21 cellular contexts compared by ENCODE assay signal in genomic region chr11:12754582-12755250, GRCh38.
DNase-seq lines count a peak whose midpoint lies in the region; ATAC-seq, FAIRE-seq and TF ChIP-seq lines count a peak whose summit lies in the region.
"Had no signal": no experiment of that assay in that cellular context is flagged by ENCODE, and none has a peak within 500 bp of the region (broad histone marks: within the 10 kb centered on the region; RNA-seq: fewer than 3 reads in every experiment).

No MANE protein-coding gene starts in this region.

- H3K4me3 Mint-ChIP-seq in astrocyte (ENCODE audit: unreplicated experiment) = no peak overlapping the region
- H3K4me3 Mint-ChIP-seq in nephron progenitor cell = no peak overlapping the region
- H3K4me3 Mint-ChIP-seq: naive thymus-derived CD4-positive, alpha-beta T cell; stimulated activated naive CD8-positive, alpha-beta T cell treated with anti-CD3 and anti-CD28 coated beads, Interleukin-15, amount 100 ng/mL, for 72 hours had no signal

- H3K27me3 ChIP-seq in astrocyte (ENCODE audit: insufficient read depth, low read length) (no peaks in the 10 kb centered on the region), esophagus squamous epithelium (no peaks in the 10 kb centered on the region)
- H3K27me3 ChIP-seq: heart right ventricle, pancreas, upper lobe of right lung had no signal

- peak overlapping the region; percentile 12 for H3K9ac ChIP-seq in astrocyte (ENCODE audit: low read length)

- H3K36me3 Mint-ChIP-seq in astrocyte (ENCODE audit: low read depth, unreplicated experiment) (peaks cover 2% of the 10 kb centered on the region), nephron progenitor cell (ENCODE audit: low read depth) (no peaks in the 10 kb centered on the region)
- H3K36me3 Mint-ChIP-seq: naive thymus-derived CD4-positive, alpha-beta T cell had no signal

- H3K36me3 ChIP-seq in astrocyte (ENCODE audit: insufficient read depth, low read length) = no peaks in the 10 kb centered on the region
- no peaks in the 10 kb centered on the region for H3K36me3 ChIP-seq in esophagus squamous epithelium
- H3K36me3 ChIP-seq: heart right ventricle, lower lobe of right lung, pancreas, upper lobe of right lung had no signal

- FAIRE-seq in astrocyte (lab: Jason Lieb, UNC) = no peak
- FAIRE-seq: pancreas had no signal

- H4K20me1 ChIP-seq in astrocyte (ENCODE audit: insufficient read depth, low read length) = peaks cover 94% of the 10 kb centered on the region

- intact Hi-C loops in esophagus squamous epithelium (cut with DNase I) = no loop called here

- H3K27ac Mint-ChIP-seq in astrocyte (ENCODE audit: unreplicated experiment) = no peak overlapping the region
- H3K27ac Mint-ChIP-seq in nephron progenitor cell = peak overlapping the region; percentile 3
- H3K27ac Mint-ChIP-seq: naive thymus-derived CD4-positive, alpha-beta T cell; stimulated activated naive CD8-positive, alpha-beta T cell treated with anti-CD3 and anti-CD28 coated beads, Interleukin-15, amount 100 ng/mL, for 72 hours had no signal

- H3K4me1 ChIP-seq in astrocyte (ENCODE audit: insufficient read depth, low read length) (peaks cover 24% of the 10 kb centered on the region), esophagus squamous epithelium (peaks cover 1 to 46% (median 8%) of the 10 kb centered on the region in 3 donors)

- H3K4me3 ChIP-seq in astrocyte (ENCODE audit: insufficient read depth, low read depth, low read length) (no peak overlapping the region), esophagus squamous epithelium (no peak overlapping the region)
- H3K4me3 ChIP-seq: heart right ventricle, lower lobe of right lung, pancreas, upper lobe of right lung had no signal

- H2AFZ ChIP-seq in astrocyte (ENCODE audit: low read depth, low read length) = no peak overlapping the region

- peak; percentile 17 for DNase-seq in Daoy (ENCODE audit: low read depth)
- peak; percentile 59 for DNase-seq in NCI-H2029 (lab: John Stamatoyannopoulos, UW)
- no peak for DNase-seq in astrocyte (ENCODE audit: low read depth)
- no peak for DNase-seq in nephron progenitor cell
- DNase-seq in activated CD8-positive, alpha-beta memory T cell treated with anti-CD3 and anti-CD28 coated beads for 24 hours = no peak
- DNase-seq in esophagus squamous epithelium (lab: John Stamatoyannopoulos, UW) = no peak
- DNase-seq in activated CD4-positive, alpha-beta T cell treated with anti-CD3 and anti-CD28 coated beads for 1 hour = no peak
- DNase-seq: activated CD4-positive, alpha-beta T cell treated with anti-CD3 and anti-CD28 coated beads, Interleukin-2, amount 50 U/mL, for 48 hours; activated naive CD4-positive, alpha-beta T cell treated with Interleukin-2 at 50 U/mL for 16 hours; effector memory CD4-positive, alpha-beta T cell; GDM1; H7; heart right ventricle; lower lobe of right lung; naive thymus-derived CD4-positive, alpha-beta T cell; pancreas; Right ventricle myocardium superior; stimulated activated CD4-positive, alpha-beta T cell treated with anti-CD3 and anti-CD28 coated beads, Interleukin-2, amount 100 ng/mL, for 48 hours; stimulated activated naive CD8-positive, alpha-beta T cell treated with anti-CD3 and anti-CD28 coated beads, Interleukin-15, amount 100 ng/mL, for 72 hours; upper lobe of right lung had no signal

- no peak overlapping the region for H3K27ac ChIP-seq in astrocyte (ENCODE audit: low read depth, low read length)
- peak overlapping the region in 1 of 4 donors; percentile 25 for H3K27ac ChIP-seq in esophagus squamous epithelium
- H3K27ac ChIP-seq: heart right ventricle, lower lobe of right lung, pancreas, upper lobe of right lung had no signal

- H3K4me1 Mint-ChIP-seq in astrocyte (ENCODE audit: low read depth, unreplicated experiment) = peaks cover 36% of the 10 kb centered on the region
- peaks cover 66% of the 10 kb centered on the region for H3K4me1 Mint-ChIP-seq in nephron progenitor cell
- H3K4me1 Mint-ChIP-seq: naive thymus-derived CD4-positive, alpha-beta T cell; stimulated activated naive CD8-positive, alpha-beta T cell treated with anti-CD3 and anti-CD28 coated beads, Interleukin-15, amount 100 ng/mL, for 72 hours had no signal

- peaks cover 97% of the 10 kb centered on the region for H3K79me2 ChIP-seq in astrocyte (ENCODE audit: insufficient read depth, low read length)

- TF ChIP-seq CTCF in astrocyte (IDR thresholded peaks at IDR 0.05; ENCODE audit: insufficient read depth, low read depth, low read length) = no peak
- TF ChIP-seq CTCF in nephron progenitor cell (IDR thresholded peaks at IDR 0.05) = no peak
- TF ChIP-seq CTCF in esophagus squamous epithelium (IDR thresholded peaks at IDR 0.05) = no peak

- H3K4me2 ChIP-seq in astrocyte (ENCODE audit: low read length) = peak overlapping the region; percentile 45

- ATAC-seq in SK-N-SH treated with all-trans-retinoic acid at 6 μM for 48 hours = no peak
- ATAC-seq: lower lobe of right lung; naive thymus-derived CD4-positive, alpha-beta T cell; stimulated activated naive CD8-positive, alpha-beta T cell treated with anti-CD3 and anti-CD28 coated beads, Interleukin-15, amount 100 ng/mL, for 72 hours; upper lobe of right lung had no signal

- H3K9me3 ChIP-seq in astrocyte (ENCODE audit: insufficient read depth, low read depth, low read length) (no peaks in the 10 kb centered on the region), esophagus squamous epithelium (no peaks in the 10 kb centered on the region)
- H3K9me3 ChIP-seq: heart right ventricle, lower lobe of right lung, pancreas, upper lobe of right lung had no signal

- no peak for TF ChIP-seq POLR2A in esophagus squamous epithelium (IDR thresholded peaks at IDR 0.05)

- H3K9me3 Mint-ChIP-seq in astrocyte (ENCODE audit: unreplicated experiment) = no peaks in the 10 kb centered on the region
- H3K9me3 Mint-ChIP-seq in nephron progenitor cell = no peaks in the 10 kb centered on the region
- H3K9me3 Mint-ChIP-seq: stimulated activated naive CD8-positive, alpha-beta T cell treated with anti-CD3 and anti-CD28 coated beads, Interleukin-15, amount 100 ng/mL, for 72 hours had no signal

- 57% methylated on average over 3 of the region's 3 CpGs for WGBS in esophagus squamous epithelium, 2 donors

- no peaks in the 10 kb centered on the region for H3K27me3 Mint-ChIP-seq in astrocyte (ENCODE audit: low read depth, unreplicated experiment)
- H3K27me3 Mint-ChIP-seq in nephron progenitor cell (ENCODE audit: low read depth, poor library complexity) = peaks cover 2% of the 10 kb centered on the region

TF ChIP-seq in SK-N-SH treated with all-trans-retinoic acid at 6 μM for 48 hours, 23 proteins besides CTCF, POLR2A, EP300 and RAD21:
- TF ChIP-seq OSR1 (CRISPR knock-in tag; IDR thresholded peaks at IDR 0.05) (no peak), ZFP30 (CRISPR knock-in tag; IDR thresholded peaks at IDR 0.05) (no peak), ZNF8 (CRISPR knock-in tag; IDR thresholded peaks at IDR 0.05) (no peak), PPARA (CRISPR knock-in tag; IDR thresholded peaks at IDR 0.05; ENCODE audit: borderline replicate concordance) (no peak), ESRRG (CRISPR knock-in tag; IDR thresholded peaks at IDR 0.05) (no peak), RARB (CRISPR knock-in tag; IDR thresholded peaks at IDR 0.05) (no peak), ZNF565 (CRISPR knock-in tag; conservative IDR thresholded peaks at IDR 0.05; ENCODE audit: low read depth) (no peak)

Comparison
In these comparisons a context has a peak if more than half of its experiments do, and no peak if none do; other contexts are left out.
1. DNase-seq: peak in Daoy (single experiment) and NCI-H2029 (single experiment); none in astrocyte (single experiment), nephron progenitor cell (single experiment), activated CD8-positive, alpha-beta memory T cell treated with anti-CD3 and anti-CD28 coated beads for 24 hours (single experiment), esophagus squamous epithelium (single experiment) and activated CD4-positive, alpha-beta T cell treated with anti-CD3 and anti-CD28 coated beads for 1 hour (single experiment).